In the genomic region with DNA sequence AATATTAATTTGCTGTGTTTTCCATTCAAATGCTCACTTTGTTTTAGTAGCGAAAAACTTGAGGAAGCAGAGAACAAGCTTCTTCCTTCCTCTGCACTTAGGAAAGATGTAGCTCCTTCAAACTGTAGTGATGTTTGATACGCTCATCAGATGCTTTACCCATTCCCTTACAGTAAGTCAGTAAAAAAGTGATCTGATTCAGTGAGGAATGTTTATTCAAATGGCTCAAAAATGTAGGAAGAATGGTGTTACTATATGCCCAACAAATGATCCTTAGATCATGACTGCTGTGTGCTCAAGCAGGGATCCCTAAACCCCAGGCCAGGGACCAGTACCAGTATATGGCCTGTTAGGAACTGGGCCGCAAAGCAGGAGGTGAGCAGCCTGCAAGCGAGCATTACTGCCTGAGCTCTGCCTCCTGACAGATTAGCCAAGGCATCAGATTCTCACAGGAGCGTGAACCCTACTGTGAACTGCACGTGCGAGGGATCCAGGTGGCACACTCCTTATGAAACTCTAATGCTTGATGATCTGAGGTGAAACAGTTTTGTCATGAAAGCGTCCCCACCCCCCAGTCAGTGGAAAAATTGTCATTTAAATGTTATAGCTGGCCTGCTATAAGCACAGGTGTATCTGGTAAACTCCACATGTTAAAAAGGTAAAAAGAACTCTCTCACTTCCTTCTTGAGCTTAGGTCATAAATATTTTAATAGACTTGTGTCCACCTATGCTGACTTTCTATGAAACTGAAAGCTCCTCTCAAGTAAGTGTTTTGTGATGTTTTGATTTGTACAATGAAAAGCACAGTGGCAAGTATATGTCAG, we compare ENCODE assay signal across 11 cellular contexts.
DNase-seq lines count a peak whose midpoint lies in the region; ATAC-seq lines count a peak whose summit lies in the region.
"Had no signal": no experiment of that assay in that cellular context is flagged by ENCODE, and none has a peak within 500 bp of the region (broad histone marks: within the 10 kb centered on the region; RNA-seq: fewer than 3 reads in every experiment).

No MANE protein-coding gene starts in this region.

- DNase-seq in NCI-H82 (lab: John Stamatoyannopoulos, UW) (peak; percentile 5), NCI-H82 treated with DMSO at 0.1 percent for 48 hours (lab: John Stamatoyannopoulos, UW; ENCODE audit: unreplicated experiment) (no peak), Kasumi-1 (lab: John Stamatoyannopoulos, UW) (no peak), DMS153 treated with DMSO at 0.1 percent for 48 hours (lab: John Stamatoyannopoulos, UW; ENCODE audit: unreplicated experiment) (no peak), NCI-H128 (lab: John Stamatoyannopoulos, UW; ENCODE audit: unreplicated experiment) (no peak)
- no peak for DNase-seq in stimulated activated naive B cell treated with anti-CD40 and anti-IgM and Interleukin-4, amounts not matched to agents 10 μg/mL and 1 μg/mL and 100 μg/mL, for 72 hours
- DNase-seq: 8988T, activated gamma-delta T cell treated with Interleukin-2 at 50 U/mL for 16 hours, MG63 had no signal

- no peak overlapping the region for H3K4me3 Mint-ChIP-seq in stimulated activated naive B cell treated with anti-CD40 and anti-IgM and Interleukin-4, amounts not matched to agents 10 μg/mL and 1 μg/mL and 100 μg/mL, for 72 hours

- peak; percentile 83 for ATAC-seq in HG02623 (IDR thresholded peaks at IDR 0.05; ENCODE audit: unreplicated experiment)
- peak; percentile 67 for ATAC-seq in HG03565 (IDR thresholded peaks at IDR 0.05; ENCODE audit: unreplicated experiment)
- peak; percentile 70 to 81 for ATAC-seq in stimulated activated naive B cell treated with anti-CD40 and anti-IgM and Interleukin-4, amounts not matched to agents 10 μg/mL and 1 μg/mL and 100 μg/mL, for 72 hours (replicated peaks)

- H3K27me3 Mint-ChIP-seq in stimulated activated naive B cell treated with anti-CD40 and anti-IgM and Interleukin-4, amounts not matched to agents 10 μg/mL and 1 μg/mL and 100 μg/mL, for 72 hours, result no peaks in the 10 kb centered on the region

- no peak overlapping the region for H3K27ac Mint-ChIP-seq in stimulated activated naive B cell treated with anti-CD40 and anti-IgM and Interleukin-4, amounts not matched to agents 10 μg/mL and 1 μg/mL and 100 μg/mL, for 72 hours

- H3K36me3 Mint-ChIP-seq in stimulated activated naive B cell treated with anti-CD40 and anti-IgM and Interleukin-4, amounts not matched to agents 10 μg/mL and 1 μg/mL and 100 μg/mL, for 72 hours, result peaks cover 2 to 4% of the 10 kb centered on the region in 2 donors

- H3K4me1 Mint-ChIP-seq in stimulated activated naive B cell treated with anti-CD40 and anti-IgM and Interleukin-4, amounts not matched to agents 10 μg/mL and 1 μg/mL and 100 μg/mL, for 72 hours, result peaks cover 12 to 18% of the 10 kb centered on the region in 2 donors

- H3K9me3 Mint-ChIP-seq in stimulated activated naive B cell treated with anti-CD40 and anti-IgM and Interleukin-4, amounts not matched to agents 10 μg/mL and 1 μg/mL and 100 μg/mL, for 72 hours, result no peaks in the 10 kb centered on the region
